ENCODE assay signal across 11 cellular contexts in the genomic region with DNA sequence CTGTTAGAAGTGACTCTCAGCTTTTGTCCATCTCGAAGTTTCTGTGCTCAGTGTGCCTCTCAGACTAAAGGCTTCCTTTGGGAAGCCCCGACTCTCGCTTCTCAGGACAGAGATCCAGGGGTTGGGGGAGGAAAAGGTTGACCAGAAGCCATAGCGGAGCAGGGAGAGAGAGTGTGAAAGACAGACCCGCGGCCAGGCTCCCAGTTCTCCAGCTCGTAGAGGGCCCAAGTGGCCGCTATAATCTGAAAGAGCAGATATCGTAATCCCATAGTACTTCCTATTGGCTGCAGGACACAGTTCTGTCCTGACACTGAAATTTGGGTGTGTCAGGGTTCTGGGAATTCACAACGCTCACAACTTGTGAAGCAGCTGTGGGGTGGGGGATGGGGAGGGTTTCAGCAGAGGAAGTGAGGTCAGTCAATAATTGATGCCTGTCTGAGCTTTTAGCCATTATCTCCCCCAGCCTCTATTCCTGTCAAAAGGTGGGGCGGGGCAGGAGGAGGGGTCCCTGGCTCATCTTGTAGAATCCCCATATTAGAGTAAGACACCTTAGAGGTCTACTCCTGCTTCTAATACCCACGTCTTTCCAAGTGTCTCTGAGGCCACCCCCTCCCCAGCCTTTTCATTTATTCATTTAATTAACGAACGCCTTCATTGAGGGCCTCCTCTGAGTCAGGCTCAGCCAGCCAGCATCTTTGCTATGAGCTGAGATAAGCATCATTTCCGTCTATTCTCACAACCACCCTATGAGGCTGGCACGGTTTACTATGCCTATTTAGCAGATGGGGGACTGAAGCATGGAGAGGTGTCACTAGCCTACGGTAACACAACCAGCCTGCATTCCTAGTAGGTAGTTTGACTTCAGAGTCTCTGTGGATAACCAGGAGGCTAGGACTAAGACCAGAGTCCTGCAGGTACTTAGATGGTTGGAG. TPM values are rescaled to one million over a fixed set of nuclear protein-coding genes. Genes with fewer than 3 reads are reported as not detected.
DNase-seq lines count a peak whose midpoint lies in the region; ATAC-seq and TF ChIP-seq lines count a peak whose summit lies in the region.
"Had no signal": no experiment of that assay in that cellular context is flagged by ENCODE, and none has a peak within 500 bp of the region (broad histone marks: within the 10 kb centered on the region; RNA-seq: fewer than 3 reads in every experiment).

No MANE protein-coding gene starts in this region.

- CTCF ChIA-PET in GM10248 (lab: Yijun Ruan, JAX), result no interaction called here

- H3K4me3 ChIP-seq in choroid plexus epithelial cell (ENCODE audit: low read depth, low read length) (no peak overlapping the region), subcutaneous abdominal adipose tissue (ENCODE audit: low read depth in 1 of 5, low read length in 5 of 5) (peak overlapping the region in 3 of 5 donors; percentile 75 to 88 (median 84))

- H3K27me3 ChIP-seq in subcutaneous abdominal adipose tissue (ENCODE audit: control insufficient read depth in 5 of 5, insufficient read depth in 4 of 5, low read length in 5 of 5), result peaks cover 0 to 11% (median 0%) of the 10 kb centered on the region in 5 donors

- H3K27ac ChIP-seq in subcutaneous abdominal adipose tissue (ENCODE audit: low read depth, low read length), result peak overlapping the region; percentile 93

- TF ChIP-seq CTCF in choroid plexus epithelial cell (conservative IDR thresholded peaks at IDR 0.05; ENCODE audit: low read depth, low read length) (no peak), GM10248 (IDR thresholded peaks at IDR 0.05; ENCODE audit: control extremely low read depth, extremely low read depth, low read depth, missing control alignments) (no peak)

- H3K4me1 ChIP-seq in subcutaneous abdominal adipose tissue (ENCODE audit: control insufficient read depth in 5 of 5, insufficient read depth in 5 of 5, low read length in 5 of 5), result peaks cover 22 to 64% (median 41%) of the 10 kb centered on the region in 5 donors

- POLR2A ChIA-PET in GM10248 (lab: Yijun Ruan, JAX), result no interaction called here

- DNase-seq in LHCN-M2 (ENCODE audit: low read depth) (peak; percentile 91), choroid plexus epithelial cell (ENCODE audit: low read depth) (peak; percentile 30), left lobe of liver (ENCODE audit: low spot score) (no peak), GM10248 (ENCODE audit: extremely low spot score) (no peak), ACHN (no peak), NCI-H187 (lab: John Stamatoyannopoulos, UW) (no peak)
- DNase-seq: cerebellar nuclear complex, naive B cell had no signal

- H3K9ac ChIP-seq in subcutaneous abdominal adipose tissue (ENCODE audit: low read length in 5 of 5), result peak overlapping the region in 4 of 5 donors; percentile 33 to 63 (median 43)

- ATAC-seq in left lobe of liver (peak; percentile 47), HG03097 (IDR thresholded peaks at IDR 0.05; ENCODE audit: low FRiP score, unreplicated experiment) (no peak)

- H3K36me3 ChIP-seq in subcutaneous abdominal adipose tissue (ENCODE audit: control insufficient read depth in 5 of 5, insufficient read depth in 5 of 5, low read length in 5 of 5), result no peaks in the 10 kb centered on the region

- in situ Hi-C loops in ACHN (cut with HindIII; ENCODE audit: low pct_ligation_motif_present, low pct_unique_long_range_greater_than_20kb, low sequenced_read_pairs), result no loop called here

- H3K9me3 ChIP-seq in subcutaneous abdominal adipose tissue (ENCODE audit: control insufficient read depth in 5 of 5, low read length in 5 of 5), result no peaks in the 10 kb centered on the region

RNA-seq across cellular contexts. Expression of a gene that starts 1.5 kb away (rescaled TPM):
- total RNA-seq in LHCN-M2 (2014; rRNA removed), result 1.5 and 2.6 TPM in 2 replicates
- 1.7 TPM for polyA plus RNA-seq in LHCN-M2 (2012)
- 7.1 TPM for total RNA-seq in left lobe of liver
- total RNA-seq: HT-29 had no signal

RNA-seq across cellular contexts. Expression of a gene that starts 17.9 kb away (rescaled TPM):
- not detected in 2 replicates for total RNA-seq in LHCN-M2 (2014; rRNA removed)
- polyA plus RNA-seq in LHCN-M2 (2012), result not detected
- total RNA-seq in left lobe of liver, result not detected
- total RNA-seq: HT-29 had no signal

RNA-seq across cellular contexts. Expression of a gene that starts 45.7 kb away (rescaled TPM):
- total RNA-seq in LHCN-M2 (2014; rRNA removed) (8.5 and 11.0 TPM in 2 replicates), left lobe of liver (28.0 TPM)
- polyA plus RNA-seq in LHCN-M2 (2012), result 8.5 TPM

RNA-seq across cellular contexts. Expression of a gene that starts 57.3 kb away (rescaled TPM):
- total RNA-seq in LHCN-M2 (2014; rRNA removed) (0.13 and 0.17 TPM in 2 replicates), left lobe of liver (0.68 TPM)
- polyA plus RNA-seq in LHCN-M2 (2012), result 0.12 TPM
- total RNA-seq: HT-29 had no signal

Comparison
In these comparisons a context has a peak if more than half of its experiments do, and no peak if none do; other contexts are left out.
1. DNase-seq: peak in LHCN-M2 (single experiment) and choroid plexus epithelial cell (single experiment); none in left lobe of liver (single experiment), GM10248 (single experiment), ACHN (single experiment) and NCI-H187 (0 of 2).